8 cellular contexts compared by ENCODE assay signal in the genomic region with DNA sequence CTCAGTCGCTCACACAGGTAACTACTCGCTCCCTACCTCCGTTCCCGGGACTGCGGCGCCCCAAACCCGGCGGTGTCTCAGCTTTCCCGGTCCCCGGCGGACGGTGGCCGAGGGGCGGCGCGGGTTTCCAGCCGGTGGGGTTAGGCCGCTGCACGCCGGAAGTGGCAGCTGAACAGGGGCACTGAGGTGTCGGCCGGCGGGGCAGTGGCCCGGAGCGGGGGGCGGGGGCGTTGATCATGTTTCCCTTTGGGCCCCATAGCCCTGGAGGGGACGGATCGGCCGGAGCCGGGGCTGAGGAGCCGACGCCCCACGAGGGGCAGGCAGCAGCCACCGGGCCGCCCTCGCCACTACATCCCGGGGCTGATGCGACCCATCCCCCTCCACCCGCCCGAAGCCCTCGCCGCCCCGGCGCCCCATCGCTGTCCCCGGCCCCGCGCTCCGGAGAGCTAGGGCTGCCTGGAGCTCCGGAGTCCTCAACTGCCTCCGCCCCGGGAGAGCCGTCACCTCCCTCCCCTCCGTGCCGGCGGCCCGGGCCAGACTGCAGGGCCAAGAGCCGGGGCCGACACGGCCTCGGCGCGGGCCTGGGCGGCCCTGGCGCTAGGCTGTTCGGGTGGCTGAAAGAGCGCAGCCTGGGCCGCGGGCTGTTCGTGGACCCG. TPM values are rescaled to one million over a fixed set of nuclear protein-coding genes. Genes with fewer than 3 reads are reported as not detected.
DNase-seq lines count a peak whose midpoint lies in the region; ATAC-seq and TF ChIP-seq lines count a peak whose summit lies in the region.

A gene with protein sequence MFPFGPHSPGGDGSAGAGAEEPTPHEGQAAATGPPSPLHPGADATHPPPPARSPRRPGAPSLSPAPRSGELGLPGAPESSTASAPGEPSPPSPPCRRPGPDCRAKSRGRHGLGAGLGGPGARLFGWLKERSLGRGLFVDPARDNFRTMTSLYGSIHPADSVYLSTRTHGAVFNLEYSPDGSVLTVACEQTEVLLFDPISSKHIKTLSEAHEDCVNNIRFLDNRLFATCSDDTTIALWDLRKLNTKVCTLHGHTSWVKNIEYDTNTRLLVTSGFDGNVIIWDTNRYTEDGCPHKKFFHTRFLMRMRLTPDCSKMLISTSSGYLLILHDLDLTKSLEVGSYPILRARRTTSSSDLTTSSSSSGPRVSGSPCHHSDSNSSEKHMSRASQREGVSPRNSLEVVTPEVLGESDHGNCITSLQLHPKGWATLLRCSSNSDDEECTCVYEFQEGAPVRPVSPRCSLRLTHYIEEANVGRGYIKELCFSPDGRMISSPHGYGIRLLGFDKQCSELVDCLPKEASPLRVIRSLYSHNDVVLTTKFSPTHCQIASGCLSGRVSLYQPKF (plus strand): TSS at position 167 of the 656 bp plus-strand sequence. CDS start 70 bp downstream, at position 237.

- POLR2A ChIA-PET in AG04450 (lab: Yijun Ruan, JAX) = interaction anchor here (0.8 to 2.5 kb wide), 7 partner anchors 10 to 208 kb away, joined by 3 to 26 read pairs (median 4); a partner anchor contains a TSS

- H3K4me3 ChIP-seq in AG04450 (ENCODE audit: low read depth, low read length) (peak within 1 kb of the TSS; percentile 98), choroid plexus epithelial cell (ENCODE audit: low read depth, low read length) (peak within 1 kb of the TSS; percentile 96)

- DNase-seq in AG04450 (ENCODE audit: low read depth, low spot score) (peak; percentile 50), NCI-H2227 (lab: John Stamatoyannopoulos, UW; ENCODE audit: unreplicated experiment) (peak; percentile 83), choroid plexus epithelial cell (ENCODE audit: low read depth) (peak; percentile 83), kidney tubule cell (ENCODE audit: low spot score) (peak; percentile 90)
- peak; percentile 84 to 88 for DNase-seq in activated CD4-positive, alpha-beta T cell treated with anti-CD3 and anti-CD28 coated beads for 24 hours (ENCODE audit: low read depth in 2 of 2)
- DNase-seq in stimulated activated CD4-positive, alpha-beta T cell treated with anti-CD3 and anti-CD28 coated beads, Interleukin-1b, Interleukin-23, amount 100 ng/mL, for 24 hours (ENCODE audit: low read depth in 4 of 4, low spot score in 1 of 4) = peak; percentile 76 to 88 (median 84)

- H3K27ac ChIP-seq in AG04450 (ENCODE audit: low read depth, low read length) = peak within 1 kb of the TSS; percentile 65

- H3K9me3 ChIP-seq in AG04450 (ENCODE audit: control insufficient read depth, insufficient read depth, low read length) = no peaks in the 10 kb centered on the region

- ATAC-seq in GM18858 (IDR thresholded peaks at IDR 0.05; ENCODE audit: unreplicated experiment) (peak; percentile 43), HG03066 (IDR thresholded peaks at IDR 0.05; ENCODE audit: low read depth, unreplicated experiment) (peak; percentile 78)

- TF ChIP-seq CTCF in AG04450 (IDR thresholded peaks at IDR 0.05; ENCODE audit: low read depth, low read length) (peak; percentile 10; the same call in 1 of the 2 replicates), choroid plexus epithelial cell (conservative IDR thresholded peaks at IDR 0.05; ENCODE audit: low read depth, low read length) (peak; percentile 18)

- CTCF ChIA-PET in AG04450 (lab: Charles Lee) = interaction anchor here (0.7 to 1.0 kb wide), 2 partner anchors 50 to 463 kb away, joined by 3 to 4 read pairs; no protein-coding TSS in a partner anchor

- no peaks in the 10 kb centered on the region for H3K27me3 ChIP-seq in AG04450 (ENCODE audit: control insufficient read depth, insufficient read depth, low read length)

RNA-seq across cellular contexts. Expression of the gene that starts here (rescaled TPM):
- polyA plus RNA-seq in AG04450 (2011; rRNA removed) = 26.4 and 28.7 TPM in 2 replicates
- 32.9 and 39.5 TPM in 2 replicates for polyA minus RNA-seq in AG04450 (2011; rRNA and poly(A)+ RNA removed)

Comparison
In these comparisons a context has a peak if more than half of its experiments do, and no peak if none do; other contexts are left out.
1. Peak in every context shown above with its lines: DNase-seq, ATAC-seq, H3K4me3 ChIP-seq and H3K27ac ChIP-seq.